ENCODE assay signal across 26 cellular contexts in genomic region chr2:197932374-197932773, GRCh38.
"Had no signal": no experiment of that assay in that cellular context is flagged by ENCODE, and none has a peak within 500 bp of the region (broad histone marks: within the 10 kb centered on the region; RNA-seq: fewer than 3 reads in every experiment).

No MANE protein-coding gene starts in this region.

- H3K4me1 ChIP-seq: prostate gland, stomach, testis, upper lobe of right lung had no signal

- H3K4me1 Mint-ChIP-seq: mesothelial cell of epicardium; naive B cell; stimulated activated naive B cell treated with anti-CD40 and anti-IgM and Interleukin-4, amounts not matched to agents 10 μg/mL and 1 μg/mL and 100 μg/mL, for 72 hours had no signal

- FAIRE-seq: urothelium cell line had no signal

- H3K9me3 Mint-ChIP-seq: mesothelial cell of epicardium; natural killer cell treated with Interleukin-12 subunit alpha and Interleukin-12 subunit beta and Interleukin-15 and Interleukin-18, amount 100 ng/mL, for 72 hours; stimulated activated naive B cell treated with anti-CD40 and anti-IgM and Interleukin-4, amounts not matched to agents 10 μg/mL and 1 μg/mL and 100 μg/mL, for 72 hours had no signal

- H3K36me3 Mint-ChIP-seq: mesothelial cell of epicardium; naive B cell; natural killer cell treated with Interleukin-12 subunit alpha and Interleukin-12 subunit beta and Interleukin-15 and Interleukin-18, amount 100 ng/mL, for 72 hours; stimulated activated naive B cell treated with anti-CD40 and anti-IgM and Interleukin-4, amounts not matched to agents 10 μg/mL and 1 μg/mL and 100 μg/mL, for 72 hours had no signal

- H3K27me3 ChIP-seq: ovary, stomach, testis, tibial artery, upper lobe of right lung had no signal

- H3K27me3 Mint-ChIP-seq: natural killer cell treated with Interleukin-12 subunit alpha and Interleukin-12 subunit beta and Interleukin-15 and Interleukin-18, amount 100 ng/mL, for 72 hours had no signal

- H3K4me3 ChIP-seq: left ventricle myocardium inferior, lung, ovary, prostate gland, skin epidermis, stomach, testis, tibial artery, upper lobe of right lung had no signal

- H3K4me3 Mint-ChIP-seq: mesothelial cell of epicardium; naive B cell; natural killer cell treated with Interleukin-12 subunit alpha and Interleukin-12 subunit beta and Interleukin-15 and Interleukin-18, amount 100 ng/mL, for 72 hours; stimulated activated naive B cell treated with anti-CD40 and anti-IgM and Interleukin-4, amounts not matched to agents 10 μg/mL and 1 μg/mL and 100 μg/mL, for 72 hours had no signal

- ATAC-seq: right cardiac atrium; sciatic nerve; stimulated activated naive B cell treated with anti-CD40 and anti-IgM and Interleukin-4, amounts not matched to agents 10 μg/mL and 1 μg/mL and 100 μg/mL, for 72 hours; upper lobe of right lung had no signal

- H3K27ac ChIP-seq: left ventricle myocardium inferior, ovary, prostate gland, skin epidermis, stomach, testis, tibial artery, upper lobe of right lung had no signal

- H3K9me3 ChIP-seq: left ventricle myocardium inferior, ovary, prostate gland, stomach, testis, tibial artery, upper lobe of right lung had no signal

- H3K27ac Mint-ChIP-seq: mesothelial cell of epicardium; naive B cell; natural killer cell treated with Interleukin-12 subunit alpha and Interleukin-12 subunit beta and Interleukin-15 and Interleukin-18, amount 100 ng/mL, for 72 hours; stimulated activated naive B cell treated with anti-CD40 and anti-IgM and Interleukin-4, amounts not matched to agents 10 μg/mL and 1 μg/mL and 100 μg/mL, for 72 hours had no signal

- H3K36me3 ChIP-seq: left ventricle myocardium inferior, ovary, prostate gland, stomach, tibial artery, upper lobe of right lung had no signal

- DNase-seq: islet precursor cell; left ventricle myocardium inferior; mesendoderm; naive B cell; ovary; posterior cingulate gyrus; retina; stimulated activated CD4-positive, alpha-beta T cell treated with anti-CD3 and anti-CD28 coated beads, Interleukin-12 subunit alpha, Interleukin-12 subunit beta, amount 100 ng/mL, for 4 hours; stimulated activated CD4-positive, alpha-beta T cell treated with anti-CD3 and anti-CD28 coated beads, Interleukin-15, amount 100 ng/mL, for 24 hours; stimulated activated CD4-positive, alpha-beta T cell treated with anti-CD3 and anti-CD28 coated beads, Interleukin-2, amount 100 ng/mL, for 24 hours; stimulated activated CD4-positive, alpha-beta T cell treated with anti-CD3 and anti-CD28 coated beads, Interleukin-4, amount 100 ng/mL, for 1 hour; stimulated activated naive B cell treated with anti-CD40 and anti-IgM and Interleukin-4, amounts not matched to agents 10 μg/mL and 1 μg/mL and 100 μg/mL, for 72 hours; stimulated activated naive CD8-positive, alpha-beta T cell treated with anti-CD3 and anti-CD28 coated beads, Interleukin-15, Interleukin-2, amounts not matched to agents 100 U/mL and 50 U/mL, for 24 hours; stomach; testis; tibial artery; trophoblast cell; upper lobe of right lung had no signal
